ENCODE assay signal across 21 cellular contexts in genomic region chr20:24339179-24339578, GRCh38.
DNase-seq lines count a peak whose midpoint lies in the region; ATAC-seq and TF ChIP-seq lines count a peak whose summit lies in the region.
"Had no signal": no experiment of that assay in that cellular context is flagged by ENCODE, and none has a peak within 500 bp of the region (broad histone marks: within the 10 kb centered on the region; RNA-seq: fewer than 3 reads in every experiment).

No MANE protein-coding gene starts in this region.

- H3K36me3 ChIP-seq in BJ (ENCODE audit: control insufficient read depth, insufficient read depth, low read length) (no peaks in the 10 kb centered on the region), RWPE2 (ENCODE audit: low read depth) (no peaks in the 10 kb centered on the region)
- H3K36me3 ChIP-seq: Peyer's patch had no signal

- no peak overlapping the region for H3K4me3 ChIP-seq in BJ (ENCODE audit: low read depth, low read length)
- no peak overlapping the region for H3K4me3 ChIP-seq in RWPE2 (ENCODE audit: severe bottlenecking)
- no peak overlapping the region for H3K4me3 ChIP-seq in foreskin fibroblast (ENCODE audit: low read depth in 1 of 2, low read length in 2 of 2)
- H3K4me3 ChIP-seq: Peyer's patch had no signal

- peaks cover 25% of the 10 kb centered on the region for H3K4me1 ChIP-seq in RWPE2 (ENCODE audit: insufficient read depth, poor library complexity, severe bottlenecking)
- H3K4me1 ChIP-seq: Peyer's patch had no signal

- DNase-seq in BJ (ENCODE audit: low read depth) (peak; percentile 32), EH (ENCODE audit: low read depth) (peak; percentile 43), RWPE2 (ENCODE audit: low spot score) (peak; percentile 76), foreskin fibroblast (peak; percentile 50 to 52), NOMO-1 (lab: John Stamatoyannopoulos, UW; ENCODE audit: unreplicated experiment in 2 of 2) (no peak), SW480 (ENCODE audit: low spot score) (no peak)
- DNase-seq: AML-193; CD4-positive, alpha-beta T cell; GDM1; GOT3; NCI-H1048; NCI-H1436 treated with DMSO at 0.1 percent for 48 hours; NCI-H2029 treated with DMSO at 0.1 percent for 48 hours; NCI-H2171 treated with DMSO at 0.1 percent for 48 hours; NCI-H446 treated with DMSO at 0.1 percent for 48 hours; NCI-H748 treated with DMSO at 0.1 percent for 48 hours; Peyer's patch; SHP77 treated with DMSO at 0.1 percent for 48 hours had no signal

- ATAC-seq in RWPE2 (ENCODE audit: low read depth) (peak; percentile 79), HG03354 (IDR thresholded peaks at IDR 0.05; ENCODE audit: poor library complexity, severe bottlenecking, unreplicated experiment) (no peak)
- ATAC-seq: SK-N-SH treated with all-trans-retinoic acid at 6 μM for 48 hours had no signal

- POLR2A ChIA-PET in BJ (lab: Charles Lee): no interaction called here

- no peaks in the 10 kb centered on the region for H3K27me3 ChIP-seq in BJ (ENCODE audit: control insufficient read depth, insufficient read depth, low read length)
- H3K27me3 ChIP-seq in RWPE2 (ENCODE audit: insufficient read depth, poor library complexity, severe bottlenecking): no peaks in the 10 kb centered on the region
- H3K27me3 ChIP-seq: Peyer's patch had no signal

- peak overlapping the region; percentile 48 for H3K27ac ChIP-seq in RWPE2 (ENCODE audit: poor library complexity, severe bottlenecking)
- H3K27ac ChIP-seq: KMS-11, Peyer's patch had no signal

- CTCF ChIA-PET in BJ (lab: Yijun Ruan, JAX): no interaction called here

- H3K9me3 ChIP-seq in RWPE2 (ENCODE audit: severe bottlenecking): no peaks in the 10 kb centered on the region
- H3K9me3 ChIP-seq: Peyer's patch had no signal

- TF ChIP-seq CTCF in BJ (IDR thresholded peaks at IDR 0.05; ENCODE audit: insufficient read depth, low read depth, low read length): no peak
- no peak for TF ChIP-seq CTCF in RWPE2 (IDR thresholded peaks at IDR 0.05; ENCODE audit: poor library complexity, severe bottlenecking)
- no peak for TF ChIP-seq CTCF in foreskin fibroblast (IDR thresholded peaks at IDR 0.05; ENCODE audit: low read depth, low read length)

Comparison
In these comparisons a context has a peak if more than half of its experiments do, and no peak if none do; other contexts are left out.
1. DNase-seq: peak in BJ (single experiment), EH (single experiment), RWPE2 (single experiment) and foreskin fibroblast (2 of 2); none in NOMO-1 (0 of 2) and SW480 (single experiment).